In genomic region chr4:188423039-188423438, GRCh38 we compare ENCODE assay signal across 1 cellular context.
TF ChIP-seq lines count a peak whose summit lies in the region.

No MANE protein-coding gene starts in this region.

TF ChIP-seq in SK-N-SH treated with all-trans-retinoic acid at 6 μM for 48 hours, 23 proteins besides CTCF, POLR2A, EP300 and RAD21 (continued from another document):
- TF ChIP-seq CREB5 (CRISPR knock-in tag; IDR thresholded peaks at IDR 0.05; ENCODE audit: low read depth) (no peak), TOX (CRISPR knock-in tag; IDR thresholded peaks at IDR 0.05; ENCODE audit: borderline replicate concordance) (no peak), RARB (CRISPR knock-in tag; IDR thresholded peaks at IDR 0.05) (no peak), PATZ1 (CRISPR knock-in tag; IDR thresholded peaks at IDR 0.05; ENCODE audit: borderline replicate concordance) (no peak), PPARA (CRISPR knock-in tag; IDR thresholded peaks at IDR 0.05; ENCODE audit: borderline replicate concordance) (no peak), ARNTL (CRISPR knock-in tag; IDR thresholded peaks at IDR 0.05; ENCODE audit: borderline replicate concordance, low read depth) (no peak), ESRRG (CRISPR knock-in tag; IDR thresholded peaks at IDR 0.05) (no peak)
